In genomic region chr3:149414557-149415231, GRCh38 we compare ENCODE assay signal across 2 cellular contexts.
TF ChIP-seq lines count a peak whose summit lies in the region.

No MANE protein-coding gene starts in this region.

TF ChIP-seq in HEK293, 187 proteins besides CTCF, POLR2A, EP300 and RAD21 (continued from another document):
- TF ChIP-seq PRDM10 (tag by site-specific recombination; IDR thresholded peaks at IDR 0.05) = peak; percentile 59
- no peak for TF ChIP-seq BCL11A (tag by site-specific recombination; IDR thresholded peaks at IDR 0.05; ENCODE audit: low read depth)

TF ChIP-seq in H1, 55 proteins besides CTCF, POLR2A, EP300 and RAD21 (continued from another document):
- TF ChIP-seq SAP30 (IDR thresholded peaks at IDR 0.05; ENCODE audit: insufficient read depth, insufficient replicate concordance, low read length) = no peak
- no peak for TF ChIP-seq CBX5 (IDR thresholded peaks at IDR 0.05; ENCODE audit: low read depth, low read length)
- no peak for TF ChIP-seq KDM4A (IDR thresholded peaks at IDR 0.05; ENCODE audit: low read depth, low read length, severe bottlenecking)
- no peak for TF ChIP-seq CHD2 (IDR thresholded peaks at IDR 0.05; ENCODE audit: low read length)
- TF ChIP-seq ASH2L (IDR thresholded peaks at IDR 0.05; ENCODE audit: low read length) = no peak
- no peak for TF ChIP-seq FOSL1 (IDR thresholded peaks at IDR 0.05; ENCODE audit: insufficient read depth, low read depth, low read length)
- TF ChIP-seq SRF (IDR thresholded peaks at IDR 0.05; ENCODE audit: low read depth, low read length) = no peak
